8 cellular contexts compared by ENCODE assay signal in genomic region chr16:66650707-66651473, GRCh38. TPM values are rescaled to one million over a fixed set of nuclear protein-coding genes. Genes with fewer than 3 reads are reported as not detected.
DNase-seq lines count a peak whose midpoint lies in the region; ATAC-seq and TF ChIP-seq lines count a peak whose summit lies in the region.

No MANE protein-coding gene starts in this region.

- H3K27ac Mint-ChIP-seq in activated T-helper 1 cell treated with anti-CD3 and anti-CD28 coated beads, Interleukin-12 subunit alpha, Interleukin-12 subunit beta, Interleukin-2, Interleukin-4 antibody, amounts not matched to agents 30 ng/mL and 10 ng/mL and 1 ng/mL, durations not matched to agents 14 hours and 24 hours and 36 hours = no peak overlapping the region
- H3K27ac Mint-ChIP-seq in nephron progenitor cell = peak overlapping the region; percentile 68

- peaks cover 21% of the 10 kb centered on the region for H3K4me1 Mint-ChIP-seq in activated T-helper 1 cell treated with anti-CD3 and anti-CD28 coated beads, Interleukin-12 subunit alpha, Interleukin-12 subunit beta, Interleukin-2, Interleukin-4 antibody, amounts not matched to agents 30 ng/mL and 10 ng/mL and 1 ng/mL, durations not matched to agents 14 hours and 24 hours and 36 hours (ENCODE audit: low read depth)
- peaks cover 17% of the 10 kb centered on the region for H3K4me1 Mint-ChIP-seq in nephron progenitor cell

- peaks cover 2% of the 10 kb centered on the region for H3K27me3 Mint-ChIP-seq in activated T-helper 1 cell treated with anti-CD3 and anti-CD28 coated beads, Interleukin-12 subunit alpha, Interleukin-12 subunit beta, Interleukin-2, Interleukin-4 antibody, amounts not matched to agents 30 ng/mL and 10 ng/mL and 1 ng/mL, durations not matched to agents 14 hours and 24 hours and 36 hours (ENCODE audit: insufficient read depth)
- H3K27me3 Mint-ChIP-seq in nephron progenitor cell (ENCODE audit: low read depth, poor library complexity) = peaks cover 5% of the 10 kb centered on the region

- H3K9me3 Mint-ChIP-seq in activated T-helper 1 cell treated with anti-CD3 and anti-CD28 coated beads, Interleukin-12 subunit alpha, Interleukin-12 subunit beta, Interleukin-2, Interleukin-4 antibody, amounts not matched to agents 30 ng/mL and 10 ng/mL and 1 ng/mL, durations not matched to agents 14 hours and 24 hours and 36 hours = no peaks in the 10 kb centered on the region
- H3K9me3 Mint-ChIP-seq in nephron progenitor cell = no peaks in the 10 kb centered on the region

- DNase-seq in D341Med (ENCODE audit: low spot score) (peak; percentile 83), LHCN-M2 (ENCODE audit: low read depth) (peak; percentile 80), RKO (ENCODE audit: low spot score) (peak; percentile 83), fibroblast of pulmonary artery (ENCODE audit: low read depth) (peak; percentile 87), nephron progenitor cell (peak; percentile 86)
- DNase-seq in activated T-helper 1 cell treated with anti-CD3 and anti-CD28 coated beads, Interleukin-12 subunit alpha, Interleukin-12 subunit beta, Interleukin-2, Interleukin-4 antibody, amounts not matched to agents 30 ng/mL and 10 ng/mL and 1 ng/mL, durations not matched to agents 14 hours and 24 hours and 36 hours (ENCODE audit: low spot score) = peak; percentile 68
- peak; percentile 65 for DNase-seq in stimulated activated naive CD4-positive, alpha-beta T cell treated with Interleukin-2 at 50 U/mL for 16 hours (lab: John Stamatoyannopoulos, UW)

- peak overlapping the region; percentile 27 for H3K4me3 ChIP-seq in fibroblast of pulmonary artery (replicated peaks; ENCODE audit: low read depth, low read length)

- H3K36me3 Mint-ChIP-seq in activated T-helper 1 cell treated with anti-CD3 and anti-CD28 coated beads, Interleukin-12 subunit alpha, Interleukin-12 subunit beta, Interleukin-2, Interleukin-4 antibody, amounts not matched to agents 30 ng/mL and 10 ng/mL and 1 ng/mL, durations not matched to agents 14 hours and 24 hours and 36 hours (ENCODE audit: low read depth) = no peaks in the 10 kb centered on the region
- no peaks in the 10 kb centered on the region for H3K36me3 Mint-ChIP-seq in nephron progenitor cell (ENCODE audit: low read depth)

- ATAC-seq in GM21723 (IDR thresholded peaks at IDR 0.05; ENCODE audit: unreplicated experiment) = peak; percentile 90

- intact Hi-C loops in activated T-helper 1 cell treated with anti-CD3 and anti-CD28 coated beads, Interleukin-12 subunit alpha, Interleukin-12 subunit beta, Interleukin-2, Interleukin-4 antibody, amounts not matched to agents 30 ng/mL and 10 ng/mL and 1 ng/mL, durations not matched to agents 14 hours and 24 hours and 36 hours (cut with micrococcal nuclease) = loop anchor here (1.0 to 2.0 kb wide), 2 partner anchors 43 to 78 kb away; no protein-coding TSS in a partner anchor

- no peak overlapping the region for H3K4me3 Mint-ChIP-seq in activated T-helper 1 cell treated with anti-CD3 and anti-CD28 coated beads, Interleukin-12 subunit alpha, Interleukin-12 subunit beta, Interleukin-2, Interleukin-4 antibody, amounts not matched to agents 30 ng/mL and 10 ng/mL and 1 ng/mL, durations not matched to agents 14 hours and 24 hours and 36 hours
- peak overlapping the region; percentile 71 for H3K4me3 Mint-ChIP-seq in nephron progenitor cell

- TF ChIP-seq CTCF in fibroblast of pulmonary artery (IDR thresholded peaks at IDR 0.05; ENCODE audit: low read length, missing control alignments) (no peak), nephron progenitor cell (IDR thresholded peaks at IDR 0.05) (peak; percentile 96)

RNA-seq across cellular contexts. Expression of gene CMTM4, which starts 45.7 kb away (rescaled TPM):
- total RNA-seq in LHCN-M2 (2014; rRNA removed) = 11.9 and 16.4 TPM in 2 replicates
- polyA plus RNA-seq in LHCN-M2 (2012) = 5.8 TPM
- 3.3 and 3.9 TPM in 2 replicates for total RNA-seq in activated T-helper 1 cell treated with anti-CD3 and anti-CD28 coated beads, Interleukin-12 subunit alpha, Interleukin-12 subunit beta, Interleukin-2, Interleukin-4 antibody, amounts not matched to agents 30 ng/mL and 10 ng/mL and 1 ng/mL, durations not matched to agents 14 hours and 24 hours and 36 hours

RNA-seq across cellular contexts. Expression of gene CMTM3, which starts 46.4 kb away (rescaled TPM):
- 25.5 and 30.2 TPM in 2 replicates for total RNA-seq in LHCN-M2 (2014; rRNA removed)
- 43.9 TPM for polyA plus RNA-seq in LHCN-M2 (2012)
- total RNA-seq in activated T-helper 1 cell treated with anti-CD3 and anti-CD28 coated beads, Interleukin-12 subunit alpha, Interleukin-12 subunit beta, Interleukin-2, Interleukin-4 antibody, amounts not matched to agents 30 ng/mL and 10 ng/mL and 1 ng/mL, durations not matched to agents 14 hours and 24 hours and 36 hours = 93.1 and 94.1 TPM in 2 replicates

Comparison
In these comparisons a context has a peak if more than half of its experiments do, and no peak if none do; other contexts are left out.
1. Peak in every context shown above with its lines: DNase-seq, ATAC-seq and H3K4me3 ChIP-seq.